Comparison of ENCODE assay signal across 8 cellular contexts in genomic region chr15:38253448-38253847, GRCh38. TPM values are rescaled to one million over a fixed set of nuclear protein-coding genes. Genes with fewer than 3 reads are reported as not detected.
DNase-seq lines count a peak whose midpoint lies in the region; ATAC-seq and TF ChIP-seq lines count a peak whose summit lies in the region.

No MANE protein-coding gene starts in this region.

- H3K27me3 ChIP-seq in mucosa of stomach (ENCODE audit: control insufficient read depth, insufficient read depth, low read length): no peaks in the 10 kb centered on the region

- no peak for TF ChIP-seq CTCF in GM13977 (IDR thresholded peaks at IDR 0.05; ENCODE audit: extremely low read depth, insufficient read depth, missing control alignments)

- peak overlapping the region; percentile 52 for H3K4me3 ChIP-seq in mucosa of stomach (ENCODE audit: low read length)

- H3K9me3 ChIP-seq in mucosa of stomach (ENCODE audit: control insufficient read depth, low read length): no peaks in the 10 kb centered on the region

- peak overlapping the region; percentile 83 for H3K9ac ChIP-seq in mucosa of stomach (ENCODE audit: low read length)

- H3K36me3 ChIP-seq in mucosa of stomach (ENCODE audit: control insufficient read depth, insufficient read depth, low read length): no peaks in the 10 kb centered on the region

- ATAC-seq in activated CD4-positive, CD25-positive, alpha-beta regulatory T cell treated with anti-CD3 and anti-CD28 coated beads, Interleukin-2, amount 50 U/mL, for 24 hours: peak; percentile 19 to 24

- in situ Hi-C loops in GM13977 (cut with MboI; ENCODE audit: low pct_unique_long_range_greater_than_20kb, low sequenced_read_pairs, unreplicated experiment): no loop called here

- no peak for DNase-seq in activated CD4-positive, CD25-positive, alpha-beta regulatory T cell treated with anti-CD3 and anti-CD28 coated beads, Interleukin-2, amount 50 U/mL, for 72 hours
- peak; percentile 40 for DNase-seq in RPMI8226
- DNase-seq in dermis blood vessel endothelial cell: peak; percentile 55
- DNase-seq in NK-92 treated with Interleukin-12 subunit alpha and Interleukin-12 subunit beta, amount 100 ng/mL, for 24 hours (lab: John Stamatoyannopoulos, UW): no peak
- DNase-seq in OCI-M2 (lab: John Stamatoyannopoulos, UW; ENCODE audit: unreplicated experiment): no peak
- DNase-seq in GM13977 (ENCODE audit: low spot score): no peak

- peaks cover 11% of the 10 kb centered on the region for H3K4me1 ChIP-seq in mucosa of stomach (ENCODE audit: control insufficient read depth, insufficient read depth, low read length)

RNA-seq across cellular contexts. Expression of gene SPRED1, which starts 0.8 kb away (rescaled TPM):
- 14.4 and 15.8 TPM in 2 replicates for total RNA-seq in dermis blood vessel endothelial cell

Comparison
In these comparisons a context has a peak if more than half of its experiments do, and no peak if none do; other contexts are left out.
1. DNase-seq: peak in RPMI8226 (single experiment) and dermis blood vessel endothelial cell (single experiment); none in activated CD4-positive, CD25-positive, alpha-beta regulatory T cell treated with anti-CD3 and anti-CD28 coated beads, Interleukin-2, amount 50 U/mL, for 72 hours (single experiment), NK-92 treated with Interleukin-12 subunit alpha and Interleukin-12 subunit beta, amount 100 ng/mL, for 24 hours (single experiment), OCI-M2 (single experiment) and GM13977 (single experiment).